ENCODE assay signal across 1 cellular context in the genomic region with DNA sequence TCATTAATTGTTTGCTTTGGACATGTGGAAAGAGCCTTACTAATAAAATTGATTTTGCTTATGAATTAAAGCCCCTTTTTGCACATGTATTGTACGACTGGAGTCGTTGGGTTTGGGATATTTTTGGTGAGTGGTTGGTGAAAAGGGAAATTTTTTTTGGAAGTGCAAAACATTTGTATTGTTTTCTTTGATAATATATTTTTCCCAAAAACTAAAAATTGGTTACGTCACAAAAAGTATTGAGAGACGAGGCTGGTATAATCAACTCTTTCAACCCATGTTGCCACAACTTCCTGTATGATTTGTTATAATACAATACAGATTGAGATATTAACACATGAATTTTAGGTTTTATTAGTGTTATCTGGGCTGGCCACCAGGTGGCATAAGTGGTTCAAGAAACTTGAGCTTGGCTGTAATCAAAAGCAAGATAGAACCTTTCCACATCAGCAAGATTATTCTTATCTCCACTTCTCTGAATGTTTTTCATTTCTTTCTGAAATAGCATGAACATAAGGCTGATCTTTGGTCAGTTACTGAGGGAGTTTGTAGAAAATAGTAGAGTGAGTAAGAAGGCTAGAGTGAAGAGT.
TF ChIP-seq lines count a peak whose summit lies in the region.

No MANE protein-coding gene starts in this region.

TF ChIP-seq in endothelial cell of umbilical vein, 7 proteins besides CTCF, POLR2A, EP300 and RAD21:
- TF ChIP-seq JUN (IDR thresholded peaks at IDR 0.05; ENCODE audit: borderline replicate concordance, insufficient read depth, insufficient read length, low read depth), result no peak
- no peak for TF ChIP-seq POLR2AphosphoS5 (IDR thresholded peaks at IDR 0.05; ENCODE audit: insufficient read depth, low read depth, low read length)
- no peak for TF ChIP-seq MYC (IDR thresholded peaks at IDR 0.05; ENCODE audit: low read depth, low read length)
- TF ChIP-seq GATA2 (IDR thresholded peaks at IDR 0.05; ENCODE audit: insufficient read depth, insufficient read length, low read depth, low read length), result no peak
- no peak for TF ChIP-seq EZH2 (IDR thresholded peaks at IDR 0.05; ENCODE audit: borderline replicate concordance, low read depth, low read length, severe bottlenecking)
- no peak for TF ChIP-seq FOS (IDR thresholded peaks at IDR 0.05; ENCODE audit: borderline replicate concordance, insufficient read depth, low read length)
- TF ChIP-seq MAX (IDR thresholded peaks at IDR 0.05; ENCODE audit: insufficient read depth, insufficient read length), result no peak
